7 cellular contexts compared by ENCODE assay signal in genomic region chr12:79684338-79684737, GRCh38. TPM values are rescaled to one million over a fixed set of nuclear protein-coding genes. Genes with fewer than 3 reads are reported as not detected.
DNase-seq lines count a peak whose midpoint lies in the region; ATAC-seq and TF ChIP-seq lines count a peak whose summit lies in the region.
"Not testable (repeated sequence)": the region's sequence is repeated elsewhere in the genome, so short reads cannot be mapped to it uniquely, and the experiment has no call there.

No MANE protein-coding gene starts in this region.

- not testable (repeated sequence) for H3K27ac Mint-ChIP-seq in WTC11
- H3K27ac Mint-ChIP-seq in osteocyte (ENCODE audit: unreplicated experiment): peak overlapping the region; percentile 93

- ATAC-seq in WTC11, foreskin keratinocyte: not testable (repeated sequence)

- CTCF ChIA-PET in RWPE1 (lab: Yijun Ruan, JAX): interaction anchor here (0.6 kb wide), 4 partner anchors 35 to 881 kb away, joined by 3 read pairs; no protein-coding TSS in a partner anchor
- CTCF ChIA-PET in WTC11 (lab: Charles Lee); mammary epithelial cell (lab: Charles Lee; ENCODE audit: low non-redundant PET): not testable (repeated sequence)

- H3K79me2 ChIP-seq in DOHH2 (ENCODE audit: control insufficient read depth, low read length) (peaks cover 100% of the 10 kb centered on the region), Karpas-422 (ENCODE audit: low read length) (peaks cover 100% of the 10 kb centered on the region), mammary epithelial cell (ENCODE audit: insufficient read depth, low read length) (peaks cover 100% of the 10 kb centered on the region)

- H3K27me3 ChIP-seq in DOHH2 (ENCODE audit: control insufficient read depth, low read length); Karpas-422 (ENCODE audit: low read length); mammary epithelial cell (ENCODE audit: insufficient read depth, low read length); foreskin keratinocyte: not testable (repeated sequence)

- dilution Hi-C loops in mammary epithelial cell (cut with HindIII; ENCODE audit: low sequenced_read_pairs): not testable (repeated sequence)

- not testable (repeated sequence) for H3K9me2 ChIP-seq in DOHH2 (replicated peaks; ENCODE audit: control insufficient read depth, low read length); Karpas-422 (replicated peaks; ENCODE audit: insufficient read depth, low read length)

- H3K4me1 Mint-ChIP-seq in WTC11 (peaks cover 73% of the 10 kb centered on the region), osteocyte (ENCODE audit: unreplicated experiment) (peaks cover 71% of the 10 kb centered on the region)

- not testable (repeated sequence) for H3K4me3 ChIP-seq in DOHH2 (ENCODE audit: low read length); Karpas-422 (ENCODE audit: low read length); mammary epithelial cell (replicated peaks in 1 of 3; ENCODE audit: insufficient read depth in 1 of 3, low read depth in 2 of 3, low read length in 3 of 3)

- H2AFZ ChIP-seq in Karpas-422 (ENCODE audit: low read length); mammary epithelial cell (ENCODE audit: low read depth, low read length): not testable (repeated sequence)

- H4K20me1 ChIP-seq in DOHH2 (ENCODE audit: control insufficient read depth, insufficient read depth, low read depth, low read length) (peaks cover 40% of the 10 kb centered on the region), Karpas-422 (ENCODE audit: insufficient read depth, low read depth, low read length) (peaks cover 32% of the 10 kb centered on the region; the same call in 1 of the 2 replicates)
- H4K20me1 ChIP-seq in mammary epithelial cell (ENCODE audit: insufficient read depth, low read length): not testable (repeated sequence)

- in situ Hi-C loops in mammary epithelial cell (cut with MboI; ENCODE audit: low sequenced_read_pairs in 2 of 2): not testable (repeated sequence)

- 0 out of 2 replicates have a peak overlapping the region, but pooled peaks have one; percentile 8 for H3K4me2 ChIP-seq in DOHH2 (ENCODE audit: low read length)
- peak overlapping the region; percentile 94 for H3K4me2 ChIP-seq in Karpas-422 (ENCODE audit: low read depth, low read length, poor library complexity, severe bottlenecking)
- H3K4me2 ChIP-seq in mammary epithelial cell (ENCODE audit: insufficient read depth, low read depth, low read length): peak overlapping the region; percentile 92

- POLR2A ChIA-PET in RWPE1 (lab: Yijun Ruan, JAX; ENCODE audit: low non-redundant PET): not testable (repeated sequence)
- POLR2A ChIA-PET in WTC11 (lab: Charles Lee): interaction anchor here (1.2 kb wide), 1 partner anchor 9 kb away, joined by 3 read pairs; no protein-coding TSS in a partner anchor

- H3K36me3 Mint-ChIP-seq in WTC11 (peaks cover 27% of the 10 kb centered on the region), osteocyte (ENCODE audit: unreplicated experiment) (peaks cover 12% of the 10 kb centered on the region)

- H3K4me1 ChIP-seq in DOHH2 (ENCODE audit: control insufficient read depth, low read length) (peaks cover 76% of the 10 kb centered on the region), Karpas-422 (ENCODE audit: low read length) (peaks cover 81% of the 10 kb centered on the region), mammary epithelial cell (ENCODE audit: insufficient read depth, low read length) (peaks cover 34% of the 10 kb centered on the region), foreskin keratinocyte (peaks cover 46% of the 10 kb centered on the region)

- not testable (repeated sequence) for H3K9ac ChIP-seq in Karpas-422 (ENCODE audit: low read length); mammary epithelial cell (ENCODE audit: insufficient read depth, low read length)

- H3K27ac ChIP-seq in DOHH2 (ENCODE audit: low read depth, low read length); Karpas-422 (ENCODE audit: low read length): not testable (repeated sequence)
- H3K27ac ChIP-seq in RWPE1 (peak overlapping the region; percentile 68), mammary epithelial cell (ENCODE audit: insufficient read depth, low read depth, low read length) (peak overlapping the region; percentile 99), foreskin keratinocyte (peak overlapping the region; percentile 88)

- peaks cover 48% of the 10 kb centered on the region for H3K36me3 ChIP-seq in DOHH2 (ENCODE audit: control insufficient read depth, low read length)
- H3K36me3 ChIP-seq in Karpas-422 (ENCODE audit: insufficient read depth, low read length); mammary epithelial cell (ENCODE audit: insufficient read depth, low read length): not testable (repeated sequence)

- not testable (repeated sequence) for BruUV-seq in mammary epithelial cell (replicated peaks; lab: Mats Ljungman, UMichigan)

- H3K4me3 Mint-ChIP-seq in WTC11 (peak overlapping the region; percentile 23), osteocyte (ENCODE audit: unreplicated experiment) (peak overlapping the region; percentile 19)

- intact Hi-C loops in mammary epithelial cell (cut with micrococcal nuclease): not testable (repeated sequence)

- H3K27me3 Mint-ChIP-seq in WTC11 (ENCODE audit: low read depth); osteocyte (ENCODE audit: unreplicated experiment): not testable (repeated sequence)

- H3F3A ChIP-seq in DOHH2 (ENCODE audit: control insufficient read depth, insufficient read depth): not testable (repeated sequence)

- not testable (repeated sequence) for H3K9me3 ChIP-seq in DOHH2 (ENCODE audit: control insufficient read depth, insufficient read depth, low read length); Karpas-422 (ENCODE audit: low read length); mammary epithelial cell (replicated peaks; ENCODE audit: insufficient read depth, low read length)

- WGBS in mammary epithelial cell (ENCODE audit: low coverage, missing lambda C conversion rate): 98% methylated on average over 5 of the region's 5 CpGs

- DNase-seq in Karpas-422; RWPE1 (ENCODE audit: low spot score); WTC11 (ENCODE audit: low spot score); mammary epithelial cell; foreskin keratinocyte; osteocyte (ENCODE audit: extremely low spot score, unreplicated experiment): not testable (repeated sequence)

- not testable (repeated sequence) for TF ChIP-seq CTCF in DOHH2 (IDR thresholded peaks at IDR 0.05; ENCODE audit: low read depth, low read length, poor library complexity, severe bottlenecking); RWPE1 (conservative IDR thresholded peaks at IDR 0.05; ENCODE audit: low read depth); WTC11 (IDR thresholded peaks at IDR 0.05); mammary epithelial cell (conservative IDR thresholded peaks at IDR 0.05 in 1 of 2, IDR thresholded peaks at IDR 0.05 in 1 of 2; ENCODE audit: extremely low read depth in 1 of 2, insufficient read depth in 1 of 2, low read depth in 1 of 2, low read length in 2 of 2); foreskin keratinocyte (conservative IDR thresholded peaks at IDR 0.05); osteocyte (IDR thresholded peaks at IDR 0.05)

- H3K9me3 Mint-ChIP-seq in WTC11; osteocyte (ENCODE audit: unreplicated experiment): not testable (repeated sequence)

TF ChIP-seq in WTC11, 78 proteins besides CTCF, POLR2A, EP300 and RAD21:
- TF ChIP-seq ZNF121 (CRISPR knock-in tag; IDR thresholded peaks at IDR 0.05): peak; percentile 94

RNA-seq across cellular contexts. Expression of gene PAWR, which starts 6.4 kb away (rescaled TPM):
- 83.2 and 184 TPM in 2 replicates for total RNA-seq in Karpas-422 (2014; rRNA removed; shearing (Covaris generic); ENCODE audit: low replicate concordance)
- total RNA-seq in WTC11 (2021): 397 to 512 TPM (median 493 TPM) in 3 replicates
- total RNA-seq in mammary epithelial cell: 100 to 1,000 TPM; 108 to 179 TPM
- polyA plus RNA-seq in mammary epithelial cell: 10.4 TPM
- polyA minus RNA-seq in mammary epithelial cell: 10.6 TPM
- 51.6 and 51.9 TPM in 2 replicates for total RNA-seq in foreskin keratinocyte
- 24.9 and 28.6 TPM in 2 replicates for polyA plus RNA-seq in foreskin keratinocyte
- 184 and 213 TPM in 2 replicates for total RNA-seq in osteocyte

Comparison
In these comparisons a context has a peak if more than half of its experiments do, and no peak if none do; other contexts are left out.
1. H3K4me2 ChIP-seq: peak in every context shown above with its lines; median percentile 94 in Karpas-422; 92 in mammary epithelial cell; 8 in DOHH2.